In the genomic region with DNA sequence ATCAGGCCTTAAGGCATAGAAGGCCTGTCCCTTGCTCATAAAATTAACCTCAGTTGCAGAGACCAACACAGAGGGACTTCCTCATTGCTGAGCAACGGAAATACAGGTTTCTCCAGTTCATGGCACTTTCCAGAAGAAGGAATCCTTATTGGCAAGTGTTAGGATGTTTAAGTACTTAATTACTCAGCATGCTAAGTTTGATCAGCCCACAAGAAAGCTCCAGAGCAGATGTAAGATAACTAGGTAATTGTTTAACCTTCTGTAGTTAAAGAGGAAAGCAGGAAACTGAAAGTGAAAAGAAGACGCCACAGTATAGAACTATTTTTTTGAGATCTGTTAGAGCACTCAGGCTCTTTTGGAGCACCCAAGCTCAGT, we compare ENCODE assay signal across 8 cellular contexts. TPM values are rescaled to one million over a fixed set of nuclear protein-coding genes. Genes with fewer than 3 reads are reported as not detected.
DNase-seq lines count a peak whose midpoint lies in the region; ATAC-seq and TF ChIP-seq lines count a peak whose summit lies in the region.

No MANE protein-coding gene starts in this region.

- peak overlapping the region; percentile 90 to 99 (median 94) for H3K27ac Mint-ChIP-seq in CD4-positive, CD25-positive, alpha-beta regulatory T cell

- in situ Hi-C loops in transverse colon (cut with MboI; ENCODE audit: low pct_ligation_motif_present in 1 of 4, low pct_unique_long_range_greater_than_20kb in 1 of 4, low sequenced_read_pairs in 3 of 4), result no loop called here
- in situ Hi-C loops in brain microvascular endothelial cell (cut with HindIII; ENCODE audit: low pct_ligation_motif_present, low sequenced_read_pairs), result no loop called here

- peaks cover 18% of the 10 kb centered on the region for H3K36me3 ChIP-seq in CD4-positive, CD25-positive, alpha-beta regulatory T cell (ENCODE audit: control insufficient read depth, insufficient read depth, low read length)
- H3K36me3 ChIP-seq in effector memory CD4-positive, alpha-beta T cell (ENCODE audit: control insufficient read depth, insufficient read depth, low read length), result no peaks in the 10 kb centered on the region
- H3K36me3 ChIP-seq in transverse colon, result no peaks in the 10 kb centered on the region
- peaks cover 15% of the 10 kb centered on the region for H3K36me3 ChIP-seq in brain microvascular endothelial cell (replicated peaks)

- TF ChIP-seq CTCF in transverse colon (IDR thresholded peaks at IDR 0.05), result no peak
- no peak for TF ChIP-seq CTCF in brain microvascular endothelial cell (IDR thresholded peaks at IDR 0.05; ENCODE audit: low read depth, low read length, missing control alignments)

- peak overlapping the region; percentile 75 for H3K27ac ChIP-seq in CD4-positive, CD25-positive, alpha-beta regulatory T cell (ENCODE audit: insufficient read depth, low read length, poor library complexity, severe bottlenecking)
- H3K27ac ChIP-seq in effector memory CD4-positive, alpha-beta T cell (ENCODE audit: insufficient read depth, low read length, poor library complexity, severe bottlenecking), result peak overlapping the region; percentile 64
- H3K27ac ChIP-seq in transverse colon (peak overlapping the region; percentile 63 to 79 (median 70)), brain microvascular endothelial cell (no peak overlapping the region)

- no peak for TF ChIP-seq POLR2A in transverse colon (IDR thresholded peaks at IDR 0.05)

- peaks cover 5% of the 10 kb centered on the region for H3K36me3 Mint-ChIP-seq in CD4-positive, CD25-positive, alpha-beta regulatory T cell

- H3K4me1 ChIP-seq in CD4-positive, CD25-positive, alpha-beta regulatory T cell (ENCODE audit: control insufficient read depth, insufficient read depth, low read length, poor library complexity, severe bottlenecking), result peaks cover 15% of the 10 kb centered on the region
- H3K4me1 ChIP-seq in effector memory CD4-positive, alpha-beta T cell (ENCODE audit: control insufficient read depth, insufficient read depth, low read length, poor library complexity, severe bottlenecking), result no peaks in the 10 kb centered on the region
- peaks cover 0 to 24% (median 0%) of the 10 kb centered on the region in 4 donors for H3K4me1 ChIP-seq in transverse colon

- DNase-seq in CD4-positive, CD25-positive, alpha-beta regulatory T cell, result peak in 2 of 3 donors; percentile 23 to 61
- no peak for DNase-seq in effector memory CD4-positive, alpha-beta T cell
- no peak for DNase-seq in transverse colon
- DNase-seq in brain microvascular endothelial cell, result no peak
- DNase-seq in NCI-H187 (lab: John Stamatoyannopoulos, UW), result no peak
- DNase-seq in inferior parietal cortex (ENCODE audit: extremely low spot score), result no peak

- intact Hi-C loops in transverse colon (cut with DNase I; ENCODE audit: low total_unique reads), result no loop called here

- H3K27me3 ChIP-seq in CD4-positive, CD25-positive, alpha-beta regulatory T cell (ENCODE audit: control insufficient read depth, insufficient read depth, low read length), result no peaks in the 10 kb centered on the region
- no peaks in the 10 kb centered on the region for H3K27me3 ChIP-seq in effector memory CD4-positive, alpha-beta T cell (replicated peaks; ENCODE audit: control insufficient read depth, insufficient read depth, low read length, poor library complexity, severe bottlenecking)
- H3K27me3 ChIP-seq in transverse colon (no peaks in the 10 kb centered on the region), brain microvascular endothelial cell (replicated peaks) (no peaks in the 10 kb centered on the region)

- WGBS in transverse colon (ENCODE audit: low coverage in 1 of 2), 2 donors, result 16 to 38% methylated on average over 1 to 2 of the region's 2 CpGs

- no peaks in the 10 kb centered on the region for H3K9me3 Mint-ChIP-seq in CD4-positive, CD25-positive, alpha-beta regulatory T cell

- no peaks in the 10 kb centered on the region for H3K9me3 ChIP-seq in CD4-positive, CD25-positive, alpha-beta regulatory T cell (ENCODE audit: control insufficient read depth in 2 of 2, low read length in 2 of 2)
- no peaks in the 10 kb centered on the region for H3K9me3 ChIP-seq in effector memory CD4-positive, alpha-beta T cell (ENCODE audit: control insufficient read depth, low read length)
- H3K9me3 ChIP-seq in transverse colon, result no peaks in the 10 kb centered on the region

- H3K4me3 Mint-ChIP-seq in CD4-positive, CD25-positive, alpha-beta regulatory T cell, result peak overlapping the region; percentile 68 to 87 (median 81)

- H3K4me1 Mint-ChIP-seq in CD4-positive, CD25-positive, alpha-beta regulatory T cell, result peaks cover 15 to 31% (median 21%) of the 10 kb centered on the region in 4 donors

- H3K27me3 Mint-ChIP-seq in CD4-positive, CD25-positive, alpha-beta regulatory T cell, result no peaks in the 10 kb centered on the region

- ATAC-seq in CD4-positive, CD25-positive, alpha-beta regulatory T cell (ENCODE audit: low read depth in 2 of 2), result peak; percentile 30 to 51
- ATAC-seq in GM19438 (IDR thresholded peaks at IDR 0.05; ENCODE audit: low read depth, unreplicated experiment), result peak; percentile 90
- ATAC-seq in HG03442 (IDR thresholded peaks at IDR 0.05; ENCODE audit: unreplicated experiment), result peak; percentile 80

- peak overlapping the region; percentile 83 for H3K4me3 ChIP-seq in CD4-positive, CD25-positive, alpha-beta regulatory T cell (ENCODE audit: low read depth, low read length)
- H3K4me3 ChIP-seq in effector memory CD4-positive, alpha-beta T cell (ENCODE audit: insufficient read depth, low read depth, low read length, poor library complexity, severe bottlenecking), result no peak overlapping the region
- H3K4me3 ChIP-seq in transverse colon (no peak overlapping the region), brain microvascular endothelial cell (ENCODE audit: low read depth, low read length) (no peak overlapping the region)

- no peak for TF ChIP-seq EP300 in transverse colon (IDR thresholded peaks at IDR 0.05; ENCODE audit: low read depth)

RNA-seq across cellular contexts. Expression of a gene that starts 33.5 kb away (rescaled TPM):
- total RNA-seq in CD4-positive, CD25-positive, alpha-beta regulatory T cell, result 24.0 TPM
- polyA plus RNA-seq in CD4-positive, CD25-positive, alpha-beta regulatory T cell, result 100 to 1,000 TPM in 1 of 4 donors, 10 to 100 TPM in 3; 68.8 to 105 (median 74.9) TPM
- 10 to 100 TPM; 32.4 to 95.4 (median 43.8) TPM for total RNA-seq in transverse colon

RNA-seq across cellular contexts. Expression of a gene that starts 58.1 kb away (rescaled TPM):
- total RNA-seq in CD4-positive, CD25-positive, alpha-beta regulatory T cell, result 1.0 TPM
- polyA plus RNA-seq in CD4-positive, CD25-positive, alpha-beta regulatory T cell, result under 1 TPM in 3 of 4 donors, not detected in 1; 0.10 to 0.63 (median 0.30) TPM
- total RNA-seq in transverse colon, result under 1 TPM in 2 of 4 donors, not detected in 2; 0.14 to 0.20 TPM

Comparison
In these comparisons a context has a peak if more than half of its experiments do, and no peak if none do; other contexts are left out.
1. DNase-seq: peak in CD4-positive, CD25-positive, alpha-beta regulatory T cell (2 of 3); none in effector memory CD4-positive, alpha-beta T cell (0 of 3), transverse colon (single experiment), brain microvascular endothelial cell (single experiment), NCI-H187 (0 of 2) and inferior parietal cortex (single experiment).
2. Peak in every context shown above with its lines, with median percentiles within 50 percentile points of each other: ATAC-seq.